Comparison of ENCODE assay signal across 8 cellular contexts in genomic region chr20:52103469-52103910, GRCh38.
DNase-seq lines count a peak whose midpoint lies in the region; ATAC-seq, FAIRE-seq and TF ChIP-seq lines count a peak whose summit lies in the region.

No MANE protein-coding gene starts in this region.

- no peaks in the 10 kb centered on the region for H3K9me2 ChIP-seq in neural cell (ENCODE audit: insufficient read depth, low read length)

- H3K4me3 ChIP-seq in dorsolateral prefrontal cortex (peak overlapping the region in 49 of 59 donors; percentile 33 to 69 (median 55)), neural cell (ENCODE audit: low read length) (peak overlapping the region; percentile 63), small intestine (ENCODE audit: low read depth in 1 of 2, low read length in 2 of 2) (no peak overlapping the region)

- DNase-seq in GDM1 (lab: John Stamatoyannopoulos, UW) (peak; percentile 90), NOMO-1 treated with dmso at 0.1 percent for 144 hours (lab: John Stamatoyannopoulos, UW; ENCODE audit: unreplicated experiment) (peak; percentile 55), dorsolateral prefrontal cortex (peak in 1 of 10 donors; percentile 30), posterior vena cava (ENCODE audit: low spot score) (no peak), small intestine (no peak)
- DNase-seq in stimulated activated naive CD4-positive, alpha-beta T cell (lab: John Stamatoyannopoulos, UW), result no peak

- 17 to 24% (median 24%) methylated on average over 17 of the region's 17 CpGs for WGBS in small intestine, 3 donors

- intact Hi-C loops in dorsolateral prefrontal cortex (cut with DNase I), result no loop called here
- intact Hi-C loops in posterior vena cava (cut with DNase I), result no loop called here

- no peak overlapping the region for H3K27ac ChIP-seq in dorsolateral prefrontal cortex
- no peak overlapping the region for H3K27ac ChIP-seq in neural cell (ENCODE audit: low read length)
- H3K27ac ChIP-seq in small intestine (ENCODE audit: low read depth in 1 of 2, low read length in 1 of 2), result no peak overlapping the region

- H3K9me3 ChIP-seq in neural cell (ENCODE audit: low read length) (no peaks in the 10 kb centered on the region), small intestine (ENCODE audit: control insufficient read depth, low read depth) (no peaks in the 10 kb centered on the region)

- no peak for TF ChIP-seq RAD21 in neural cell (conservative IDR thresholded peaks at IDR 0.05)

- H2AFZ ChIP-seq in neural cell (ENCODE audit: low read depth, low read length), result no peak overlapping the region

- H3K9ac ChIP-seq in neural cell (ENCODE audit: low read length), result no peak overlapping the region

- H3K79me2 ChIP-seq in neural cell (replicated peaks; ENCODE audit: insufficient read depth, low read length), result no peaks in the 10 kb centered on the region

- ATAC-seq in HG03139 (IDR thresholded peaks at IDR 0.05; ENCODE audit: unreplicated experiment), result no peak

- H3K4me2 ChIP-seq in neural cell (ENCODE audit: low read length), result no peak overlapping the region

- no peaks in the 10 kb centered on the region for H4K20me1 ChIP-seq in neural cell (ENCODE audit: insufficient read depth)

- no peak for FAIRE-seq in small intestine (lab: Jason Lieb, UNC)

- H3K36me3 ChIP-seq in neural cell (ENCODE audit: insufficient read depth, low read length) (no peaks in the 10 kb centered on the region), small intestine (ENCODE audit: control insufficient read depth in 2 of 2, insufficient read depth in 2 of 2, low read length in 2 of 2) (no peaks in the 10 kb centered on the region)

- H3K27me3 ChIP-seq in dorsolateral prefrontal cortex (peaks cover 0 to 36% (median 23%) of the 10 kb centered on the region in 45 donors), neural cell (ENCODE audit: insufficient read depth, low read depth, low read length) (peaks cover 56% of the 10 kb centered on the region), small intestine (ENCODE audit: control insufficient read depth in 2 of 2, insufficient read depth in 2 of 2, low read length in 2 of 2) (peaks cover 10 to 20% of the 10 kb centered on the region in 2 donors)

- H3K4me1 ChIP-seq in small intestine (ENCODE audit: control insufficient read depth in 2 of 2, insufficient read depth in 1 of 2, low read depth in 1 of 2, low read length in 1 of 2), result peaks cover 0 to 4% of the 10 kb centered on the region in 2 donors

- TF ChIP-seq CTCF in dorsolateral prefrontal cortex (IDR thresholded peaks at IDR 0.05 in 54 of 56, conservative IDR thresholded peaks at IDR 0.05 in 2 of 56; ENCODE audit: low read depth in 1 of 56, partially characterized antibody in 56 of 56) (no peak), neural cell (IDR thresholded peaks at IDR 0.05; ENCODE audit: poor library complexity, severe bottlenecking) (no peak)

- no peaks in the 10 kb centered on the region for H3F3A ChIP-seq in neural cell (ENCODE audit: insufficient read depth, low read length, poor library complexity, severe bottlenecking)

- TF ChIP-seq EP300 in neural cell (conservative IDR thresholded peaks at IDR 0.05; ENCODE audit: poor library complexity, severe bottlenecking), result no peak

TF ChIP-seq in neural cell, 6 proteins besides CTCF, POLR2A, EP300 and RAD21:
- peak; percentile 49 for TF ChIP-seq EZH2 (IDR thresholded peaks at IDR 0.05; ENCODE audit: borderline replicate concordance, insufficient read depth, low read length, poor library complexity, severe bottlenecking)
- no peak for TF ChIP-seq MXI1 (conservative IDR thresholded peaks at IDR 0.05; ENCODE audit: poor library complexity, severe bottlenecking)
- no peak for TF ChIP-seq POLR2AphosphoS5 (IDR thresholded peaks at IDR 0.05)
- no peak for TF ChIP-seq REST (IDR thresholded peaks at IDR 0.05; ENCODE audit: borderline replicate concordance)
- TF ChIP-seq SMC3 (conservative IDR thresholded peaks at IDR 0.05; ENCODE audit: poor library complexity), result no peak
- no peak for TF ChIP-seq TAF1 (IDR thresholded peaks at IDR 0.05; ENCODE audit: low read depth)
TF ChIP-seq in neural cell: peak in this region for 1.

Comparison
In these comparisons a context has a peak if more than half of its experiments do, and no peak if none do; other contexts are left out.
1. DNase-seq: peak in GDM1 (single experiment) and NOMO-1 treated with dmso at 0.1 percent for 144 hours (single experiment); none in posterior vena cava (single experiment), stimulated activated naive CD4-positive, alpha-beta T cell (0 of 6) and small intestine (single experiment).
2. H3K4me3 ChIP-seq: peak in dorsolateral prefrontal cortex (49 of 59) and neural cell (single experiment); none in small intestine (0 of 2).